ENCODE assay signal across 18 cellular contexts in genomic region chr18:55764382-55764781, GRCh38.
"Had no signal": no experiment of that assay in that cellular context is flagged by ENCODE, and none has a peak within 500 bp of the region (broad histone marks: within the 10 kb centered on the region; RNA-seq: fewer than 3 reads in every experiment).

No MANE protein-coding gene starts in this region.

- H3K4me2 ChIP-seq: neural progenitor cell had no signal

- DNase-seq: activated CD4-positive, alpha-beta memory T cell treated with anti-CD3 and anti-CD28 coated beads, Interleukin-2, amount 10 ng/mL, durations not matched to agents 7 days and 5 days; activated CD4-positive, alpha-beta T cell treated with anti-CD3 and anti-CD28 coated beads for 1 hour; activated effector memory CD4-positive, alpha-beta T cell treated with Interleukin-2 at 50 U/mL for 16 hours; activated T-cell treated with anti-CD3 and anti-CD28 coated beads, Interleukin-2, amount 50 U/mL, for 4 hours; adrenal gland; caudate nucleus; hippocampal formation; lower lobe of right lung; ovary; right lobe of liver; stimulated activated CD4-positive, alpha-beta T cell treated with anti-CD3 and anti-CD28 coated beads, Interleukin-1b, Interleukin-23, amount 100 ng/mL, for 48 hours; T-helper 1 cell; T1000 had no signal

- H3K27ac Mint-ChIP-seq: activated CD4-positive, alpha-beta memory T cell treated with anti-CD3 and anti-CD28 coated beads, Interleukin-2, amount 10 ng/mL, durations not matched to agents 7 days and 5 days; activated naive CD4-positive, alpha-beta T cell treated with anti-CD3 and anti-CD28 coated beads, Interleukin-2, amount 50 U/mL, for 24 hours; neural progenitor cell had no signal

- H3K27ac ChIP-seq: adrenal gland, lower lobe of right lung, neural progenitor cell, ovary, right lobe of liver, thoracic aorta had no signal

- H3K4me1 ChIP-seq: adrenal gland, lower lobe of right lung, neural progenitor cell, right lobe of liver had no signal

- H3K4me3 Mint-ChIP-seq: activated CD4-positive, alpha-beta memory T cell treated with anti-CD3 and anti-CD28 coated beads, Interleukin-2, amount 10 ng/mL, durations not matched to agents 7 days and 5 days; activated naive CD4-positive, alpha-beta T cell treated with anti-CD3 and anti-CD28 coated beads, Interleukin-2, amount 50 U/mL, for 24 hours; activated T-cell treated with anti-CD3 and anti-CD28 coated beads, Interleukin-2, amount 50 U/mL, for 4 hours; neural progenitor cell had no signal

- H3K36me3 Mint-ChIP-seq: activated naive CD4-positive, alpha-beta T cell treated with anti-CD3 and anti-CD28 coated beads, Interleukin-2, amount 50 U/mL, for 24 hours; neural progenitor cell had no signal

- H3K27me3 Mint-ChIP-seq: activated CD4-positive, alpha-beta memory T cell treated with anti-CD3 and anti-CD28 coated beads, Interleukin-2, amount 10 ng/mL, durations not matched to agents 7 days and 5 days; activated naive CD4-positive, alpha-beta T cell treated with anti-CD3 and anti-CD28 coated beads, Interleukin-2, amount 50 U/mL, for 24 hours had no signal

- H3K36me3 ChIP-seq: adrenal gland, lower lobe of right lung, neural progenitor cell, ovary, right lobe of liver, thoracic aorta had no signal

- H3K27me3 ChIP-seq: adrenal gland, neural progenitor cell, ovary, right lobe of liver had no signal

- H3K9ac ChIP-seq: neural progenitor cell had no signal

- H3K4me3 ChIP-seq: adrenal gland, lower lobe of right lung, neural progenitor cell, ovary, right lobe of liver, thoracic aorta had no signal

- H3K4me1 Mint-ChIP-seq: activated CD4-positive, alpha-beta memory T cell treated with anti-CD3 and anti-CD28 coated beads, Interleukin-2, amount 10 ng/mL, durations not matched to agents 7 days and 5 days; activated naive CD4-positive, alpha-beta T cell treated with anti-CD3 and anti-CD28 coated beads, Interleukin-2, amount 50 U/mL, for 24 hours had no signal

- FAIRE-seq: colon, endometrium had no signal

- H3K9me3 Mint-ChIP-seq: activated naive CD4-positive, alpha-beta T cell treated with anti-CD3 and anti-CD28 coated beads, Interleukin-2, amount 50 U/mL, for 24 hours; neural progenitor cell had no signal
